18 cellular contexts compared by ENCODE assay signal in genomic region chr4:72383439-72383838, GRCh38.
DNase-seq lines count a peak whose midpoint lies in the region; ATAC-seq and TF ChIP-seq lines count a peak whose summit lies in the region.
"Had no signal": no experiment of that assay in that cellular context is flagged by ENCODE, and none has a peak within 500 bp of the region (broad histone marks: within the 10 kb centered on the region; RNA-seq: fewer than 3 reads in every experiment).

No MANE protein-coding gene starts in this region.

- no peak overlapping the region for H2AK5ac ChIP-seq in neuronal stem cell (ENCODE audit: low read depth, low read length)

- DNase-seq in Daoy (ENCODE audit: low read depth) (peak; percentile 1), HuH-7.5 (ENCODE audit: low spot score) (peak; percentile 4), choroid plexus epithelial cell (ENCODE audit: low read depth) (peak; percentile 43), neuronal stem cell (ENCODE audit: low spot score) (no peak), Ammon's horn (ENCODE audit: low spot score) (no peak)
- DNase-seq: CD4-positive, alpha-beta memory T cell; MM.1S; NCI-H1092; NCI-H146; NCI-H2081 treated with DMSO at 0.1 percent for 48 hours; NCI-H446 treated with DMSO at 0.1 percent for 48 hours; NCI-H69; OCI-M1; Right ventricle myocardium superior had no signal

- H3K27me3 ChIP-seq in neuronal stem cell (ENCODE audit: control insufficient read depth in 3 of 3, insufficient read depth in 3 of 3, low read depth in 1 of 3, low read length in 3 of 3) = no peaks in the 10 kb centered on the region
- H3K27me3 ChIP-seq: BLaER1 had no signal

- no peaks in the 10 kb centered on the region for H3K36me3 ChIP-seq in neuronal stem cell (replicated peaks in 1 of 2; ENCODE audit: control insufficient read depth in 2 of 2, insufficient read depth in 2 of 2, low read length in 2 of 2)
- H3K36me3 ChIP-seq: BLaER1 had no signal

- peak overlapping the region; percentile 17 for H2AFZ ChIP-seq in neuronal stem cell (ENCODE audit: low read length)

- H3K4me2 ChIP-seq in neuronal stem cell (ENCODE audit: insufficient read depth, low read length, poor library complexity, severe bottlenecking) = no peak overlapping the region
- H3K4me2 ChIP-seq: BLaER1 had no signal

- H3K27ac ChIP-seq in neuronal stem cell (replicated peaks; ENCODE audit: low read length) = no peak overlapping the region
- H3K27ac ChIP-seq: BLaER1, HL-60 had no signal

- H3K79me1 ChIP-seq in neuronal stem cell (ENCODE audit: low read depth, low read length) = no peaks in the 10 kb centered on the region

- no peak for ATAC-seq in GM21576 (IDR thresholded peaks at IDR 0.05; ENCODE audit: unreplicated experiment)
- no peak for ATAC-seq in activated CD4-positive, CD25-positive, alpha-beta regulatory T cell treated with anti-CD3 and anti-CD28 coated beads, Interleukin-2, amount 50 U/mL, for 24 hours

- H3K9ac ChIP-seq in neuronal stem cell (ENCODE audit: low read depth, low read length, poor library complexity) = no peak overlapping the region
- H3K9ac ChIP-seq: BLaER1 had no signal

- H3K23ac ChIP-seq in neuronal stem cell (ENCODE audit: low read depth, low read length, poor library complexity) = no peak overlapping the region

- no peak for TF ChIP-seq CTCF in choroid plexus epithelial cell (conservative IDR thresholded peaks at IDR 0.05; ENCODE audit: low read depth, low read length)

- H3K4me3 ChIP-seq in choroid plexus epithelial cell (ENCODE audit: low read depth, low read length) = no peak overlapping the region
- no peak overlapping the region for H3K4me3 ChIP-seq in neuronal stem cell (ENCODE audit: low read length in 2 of 2)
- H3K4me3 ChIP-seq: BLaER1 had no signal

- H2BK5ac ChIP-seq in neuronal stem cell (ENCODE audit: low read length) = no peak overlapping the region

- no peak overlapping the region for H2BK120ac ChIP-seq in neuronal stem cell (ENCODE audit: low read depth, low read length)

- no CpG with 5 or more reads among the region's 3 CpGs for WGBS in neuronal stem cell (ENCODE audit: extremely low coverage in 2 of 2, insufficient read length in 2 of 2, insufficient replicate concordance in 1 of 2), 2 donors

- no peak overlapping the region for H3K18ac ChIP-seq in neuronal stem cell (ENCODE audit: low read length)

- H3K4ac ChIP-seq in neuronal stem cell (ENCODE audit: low read length) = no peak overlapping the region

- no peak overlapping the region for H4K8ac ChIP-seq in neuronal stem cell (ENCODE audit: low read depth, low read length)

- H2BK15ac ChIP-seq in neuronal stem cell (ENCODE audit: low read length) = no peak overlapping the region

- H3K9me3 ChIP-seq in neuronal stem cell (replicated peaks in 1 of 2; ENCODE audit: control insufficient read depth in 2 of 2, insufficient read depth in 1 of 2, low read depth in 1 of 2, low read length in 2 of 2) = no peaks in the 10 kb centered on the region
- H3K9me3 ChIP-seq: BLaER1 had no signal

- no peak overlapping the region for H4K91ac ChIP-seq in neuronal stem cell (ENCODE audit: low read depth, low read length, poor library complexity)

- peaks cover 0 to 5% of the 10 kb centered on the region in 2 donors for H3K4me1 ChIP-seq in neuronal stem cell (ENCODE audit: control insufficient read depth in 2 of 2, insufficient read depth in 1 of 2, low read depth in 1 of 2, low read length in 2 of 2)
- H3K4me1 ChIP-seq: BLaER1 had no signal

- no peak overlapping the region for H3K14ac ChIP-seq in neuronal stem cell (ENCODE audit: low read length)

- H2BK12ac ChIP-seq in neuronal stem cell (ENCODE audit: low read length) = no peak overlapping the region

Comparison
In these comparisons a context has a peak if more than half of its experiments do, and no peak if none do; other contexts are left out.
1. DNase-seq: peak in Daoy (single experiment), HuH-7.5 (single experiment) and choroid plexus epithelial cell (single experiment); none in neuronal stem cell (single experiment) and Ammon's horn (single experiment).